In genomic region chr21:37087188-37087587, GRCh38 we compare ENCODE assay signal across 8 cellular contexts. TPM values are rescaled to one million over a fixed set of nuclear protein-coding genes. Genes with fewer than 3 reads are reported as not detected.
A peak's percentile ranks its signal among the peaks of the same experiment; 100 is the strongest.
DNase-seq lines count a peak whose midpoint lies in the region; ATAC-seq and TF ChIP-seq lines count a peak whose summit lies in the region.

No MANE protein-coding gene starts in this region.

- peak; percentile 5 to 76 for DNase-seq in cardiac muscle cell (ENCODE audit: low read depth in 1 of 2, low spot score in 1 of 2)
- DNase-seq in cardiac septum (ENCODE audit: low spot score), result no peak
- peak; percentile 35 for DNase-seq in globus pallidus (ENCODE audit: low spot score)
- DNase-seq in NCI-H1105 (lab: John Stamatoyannopoulos, UW), result no peak
- no peak for DNase-seq in coronary artery (ENCODE audit: low spot score)
- no peak for DNase-seq in iPS-NIHi7 (ENCODE audit: extremely low spot score)

- peaks cover 4% of the 10 kb centered on the region for H3K36me3 ChIP-seq in cardiac muscle cell

- H3K4me1 ChIP-seq in cardiac muscle cell (ENCODE audit: low read depth), result no peaks in the 10 kb centered on the region

- H3K4me3 ChIP-seq in cardiac muscle cell (no peak overlapping the region), coronary artery (no peak overlapping the region)

- peak; percentile 52 for TF ChIP-seq CTCF in cardiac muscle cell (IDR thresholded peaks at IDR 0.05; ENCODE audit: low read depth, low read length)
- no peak for TF ChIP-seq CTCF in coronary artery (IDR thresholded peaks at IDR 0.05)

- ATAC-seq in SK-N-SH treated with all-trans-retinoic acid at 6 μM for 48 hours (peak; percentile 76), GM19455 (IDR thresholded peaks at IDR 0.05; ENCODE audit: unreplicated experiment) (no peak)

- H3K27ac ChIP-seq in cardiac muscle cell (no peak overlapping the region), coronary artery (no peak overlapping the region)

- intact Hi-C loops in cardiac septum (cut with DNase I), result no loop called here

- H3K27me3 ChIP-seq in cardiac muscle cell, result no peaks in the 10 kb centered on the region

- H3K9me3 ChIP-seq in cardiac muscle cell (ENCODE audit: low read depth), result no peaks in the 10 kb centered on the region

TF ChIP-seq in SK-N-SH treated with all-trans-retinoic acid at 6 μM for 48 hours, 23 proteins besides CTCF, POLR2A, EP300 and RAD21:
- TF ChIP-seq ARNTL (CRISPR knock-in tag; IDR thresholded peaks at IDR 0.05; ENCODE audit: borderline replicate concordance, low read depth) (no peak), POU6F1 (CRISPR knock-in tag; IDR thresholded peaks at IDR 0.05; ENCODE audit: borderline replicate concordance, low read depth) (no peak), PPARA (CRISPR knock-in tag; IDR thresholded peaks at IDR 0.05; ENCODE audit: borderline replicate concordance) (no peak), BACH2 (CRISPR knock-in tag; IDR thresholded peaks at IDR 0.05; ENCODE audit: borderline replicate concordance) (no peak), GLIS3 (CRISPR knock-in tag; IDR thresholded peaks at IDR 0.05) (no peak), TSHZ2 (CRISPR knock-in tag; IDR thresholded peaks at IDR 0.05) (no peak)

RNA-seq across cellular contexts. Expression of gene TTC3, which starts 14.1 kb away (rescaled TPM):
- 128 and 170 TPM in 2 replicates for total RNA-seq in cardiac muscle cell
- polyA plus RNA-seq in cardiac muscle cell, result 87.7 and 133 TPM in 2 replicates
- total RNA-seq in cardiac septum, result 62.1 TPM

RNA-seq across cellular contexts. Expression of gene PIGP, which starts 14.3 kb away (rescaled TPM):
- 13.8 and 23.3 TPM in 2 replicates for total RNA-seq in cardiac muscle cell
- 83.4 and 91.5 TPM in 2 replicates for polyA plus RNA-seq in cardiac muscle cell
- total RNA-seq in cardiac septum, result 36.3 TPM

Comparison
In these comparisons a context has a peak if more than half of its experiments do, and no peak if none do; other contexts are left out.
1. DNase-seq: peak in cardiac muscle cell (2 of 2) and globus pallidus (single experiment); none in cardiac septum (single experiment), NCI-H1105 (single experiment), coronary artery (single experiment) and iPS-NIHi7 (single experiment).